ENCODE assay signal across 8 cellular contexts in the genomic region with DNA sequence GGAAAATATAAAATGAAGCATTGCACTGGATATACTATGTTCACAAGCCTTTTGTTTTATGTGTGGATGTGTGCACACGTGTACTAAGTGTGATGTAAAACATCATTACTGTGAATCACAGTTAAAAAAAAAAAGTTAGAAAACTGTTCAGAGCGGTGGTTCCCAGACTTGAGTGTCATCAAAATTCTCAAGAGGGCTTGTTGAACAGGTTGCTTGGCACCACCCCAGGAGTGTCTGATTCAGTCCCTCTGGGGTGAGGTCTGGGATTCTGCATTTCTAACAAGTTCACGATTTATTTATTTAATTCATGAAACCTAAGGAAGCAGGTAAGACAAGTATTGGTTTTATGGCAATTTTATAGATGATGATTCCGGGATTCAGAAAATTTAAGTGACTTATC. TPM values are rescaled to one million over a fixed set of nuclear protein-coding genes. Genes with fewer than 3 reads are reported as not detected.
DNase-seq lines count a peak whose midpoint lies in the region; ATAC-seq, FAIRE-seq and TF ChIP-seq lines count a peak whose summit lies in the region.

No MANE protein-coding gene starts in this region.

- H3K4me1 ChIP-seq in DND-41 (ENCODE audit: insufficient read depth, low read length), result peaks cover 49% of the 10 kb centered on the region
- H3K4me1 ChIP-seq in HUES6 (ENCODE audit: control insufficient read depth, insufficient read depth, low read length), result peaks cover 12% of the 10 kb centered on the region; the same call in 1 of the 2 replicates

- no peaks in the 10 kb centered on the region for H3K27me3 ChIP-seq in DND-41 (ENCODE audit: insufficient read depth, low read length, poor library complexity)
- no peaks in the 10 kb centered on the region for H3K27me3 ChIP-seq in HUES6 (ENCODE audit: control insufficient read depth, insufficient read depth, low read length)

- TF ChIP-seq CTCF in DND-41 (IDR thresholded peaks at IDR 0.05; ENCODE audit: borderline replicate concordance, extremely low read depth, low read length, poor library complexity, severe bottlenecking), result no peak

- no peak for TF ChIP-seq POLR2A in GM12891 (IDR thresholded peaks at IDR 0.05; ENCODE audit: low read depth, low read length)

- H3K36me3 ChIP-seq in DND-41 (ENCODE audit: insufficient read depth, low read length), result peaks cover 54% of the 10 kb centered on the region
- peaks cover 45% of the 10 kb centered on the region for H3K36me3 ChIP-seq in HUES6 (ENCODE audit: control insufficient read depth, insufficient read depth, low read length)

- H3K27ac Mint-ChIP-seq in activated CD4-positive, alpha-beta memory T cell treated with anti-CD3 and anti-CD28 coated beads, Interleukin-2, amount 10 ng/mL, durations not matched to agents 7 days and 5 days, result peak overlapping the region; percentile 55
- peak overlapping the region; percentile 28 for H3K27ac Mint-ChIP-seq in memory B cell

- H3K79me2 ChIP-seq in DND-41 (ENCODE audit: insufficient read depth, low read length), result peaks cover 67% of the 10 kb centered on the region

- H3K36me3 Mint-ChIP-seq in activated CD4-positive, alpha-beta memory T cell treated with anti-CD3 and anti-CD28 coated beads, Interleukin-2, amount 10 ng/mL, durations not matched to agents 7 days and 5 days (ENCODE audit: low read depth), result peaks cover 42% of the 10 kb centered on the region
- peaks cover 3% of the 10 kb centered on the region for H3K36me3 Mint-ChIP-seq in memory B cell

- H3K4me1 Mint-ChIP-seq in activated CD4-positive, alpha-beta memory T cell treated with anti-CD3 and anti-CD28 coated beads, Interleukin-2, amount 10 ng/mL, durations not matched to agents 7 days and 5 days, result peaks cover 45% of the 10 kb centered on the region
- H3K4me1 Mint-ChIP-seq in memory B cell, result peaks cover 7% of the 10 kb centered on the region

- peak overlapping the region; percentile 98 to 99; a peak in 3 of 4 replicates for H3K4me3 ChIP-seq in DND-41 (ENCODE audit: low read depth in 1 of 2, low read length in 2 of 2)
- H3K4me3 ChIP-seq in HUES6 (ENCODE audit: low read depth, low read length), result peak overlapping the region; percentile 97

- H3K27ac ChIP-seq in DND-41 (ENCODE audit: low read length), result peak overlapping the region; percentile 99
- no peak overlapping the region for H3K27ac ChIP-seq in HUES6 (ENCODE audit: low read depth, low read length)

- POLR2A ChIA-PET in activated CD4-positive, alpha-beta memory T cell treated with anti-CD3 and anti-CD28 coated beads, Interleukin-2, amount 10 ng/mL, durations not matched to agents 7 days and 5 days (lab: Charles Lee), result interaction anchor here (0.7 to 5.2 kb wide), 18 partner anchors 10 to 468 kb away, joined by 3 to 103 read pairs (median 14); a partner anchor contains a TSS

- H3K9me3 ChIP-seq in DND-41 (ENCODE audit: insufficient read depth, low read length, severe bottlenecking) (no peaks in the 10 kb centered on the region), HUES6 (ENCODE audit: control insufficient read depth, insufficient read depth, low read depth, low read length) (no peaks in the 10 kb centered on the region)

- ATAC-seq in DND-41 (ENCODE audit: insufficient read depth, low read depth) (no peak), memory B cell (ENCODE audit: low read depth) (no peak)

- CTCF ChIA-PET in activated CD4-positive, alpha-beta memory T cell treated with anti-CD3 and anti-CD28 coated beads, Interleukin-2, amount 10 ng/mL, durations not matched to agents 7 days and 5 days (lab: Charles Lee), result interaction anchor here (2.5 to 4.4 kb wide), 3 partner anchors 10 to 467 kb away, joined by 8 to 31 read pairs (median 29); a partner anchor contains a TSS

- peak overlapping the region; percentile 100 for H3K4me3 Mint-ChIP-seq in activated CD4-positive, alpha-beta memory T cell treated with anti-CD3 and anti-CD28 coated beads, Interleukin-2, amount 10 ng/mL, durations not matched to agents 7 days and 5 days
- H3K4me3 Mint-ChIP-seq in memory B cell, result peak overlapping the region; percentile 48

- no peaks in the 10 kb centered on the region for H3K9me3 Mint-ChIP-seq in activated CD4-positive, alpha-beta memory T cell treated with anti-CD3 and anti-CD28 coated beads, Interleukin-2, amount 10 ng/mL, durations not matched to agents 7 days and 5 days
- H3K9me3 Mint-ChIP-seq in memory B cell, result no peaks in the 10 kb centered on the region

- no peak for FAIRE-seq in GM12891 (lab: Jason Lieb, UNC)

- H3K27me3 Mint-ChIP-seq in activated CD4-positive, alpha-beta memory T cell treated with anti-CD3 and anti-CD28 coated beads, Interleukin-2, amount 10 ng/mL, durations not matched to agents 7 days and 5 days, result no peaks in the 10 kb centered on the region
- no peaks in the 10 kb centered on the region for H3K27me3 Mint-ChIP-seq in memory B cell

- H2AFZ ChIP-seq in DND-41 (ENCODE audit: low read depth, low read length), result no peak overlapping the region

- H3K9ac ChIP-seq in DND-41 (ENCODE audit: low read depth, low read length), result peak overlapping the region; percentile 99
- H3K9ac ChIP-seq in HUES6 (ENCODE audit: low read length), result peak overlapping the region; percentile 96

- peak overlapping the region; percentile 92 for H3K4me2 ChIP-seq in DND-41 (ENCODE audit: insufficient read depth, low read length)

- H4K20me1 ChIP-seq in DND-41 (ENCODE audit: insufficient read depth, low read length), result peaks cover 52% of the 10 kb centered on the region

- DNase-seq in DND-41 (no peak), memory B cell (ENCODE audit: low spot score in 2 of 2) (no peak), SHP77 (lab: John Stamatoyannopoulos, UW) (no peak), GM12891 (ENCODE audit: insufficient read length, low spot score) (no peak)
- DNase-seq in activated CD4-positive, alpha-beta memory T cell treated with anti-CD3 and anti-CD28 coated beads, Interleukin-2, amount 10 ng/mL, durations not matched to agents 7 days and 5 days, result no peak
- no peak for DNase-seq in NK-92 treated with Interleukin-12 subunit alpha and Interleukin-12 subunit beta, amount 100 ng/mL, for 24 hours (lab: John Stamatoyannopoulos, UW)
- DNase-seq in activated CD4-positive, alpha-beta T cell treated with anti-CD3 and anti-CD28 coated beads for 1 hour, result no peak

TF ChIP-seq in GM12891, 5 proteins besides CTCF, POLR2A, EP300 and RAD21:
- no peak for TF ChIP-seq POU2F2 (IDR thresholded peaks at IDR 0.05; ENCODE audit: low read depth, low read length)
- no peak for TF ChIP-seq TAF1 (IDR thresholded peaks at IDR 0.05; ENCODE audit: low read depth, low read length)
- no peak for TF ChIP-seq POLR2AphosphoS5 (IDR thresholded peaks at IDR 0.05; ENCODE audit: low read depth, low read length)
- TF ChIP-seq PAX5 (IDR thresholded peaks at IDR 0.05; ENCODE audit: insufficient read depth, low read length, severe bottlenecking), result no peak
- TF ChIP-seq SPI1 (IDR thresholded peaks at IDR 0.05; ENCODE audit: low read depth, low read length), result no peak

RNA-seq across cellular contexts. Expression of a gene that starts 1.8 kb away (rescaled TPM):
- total RNA-seq in activated CD4-positive, alpha-beta memory T cell treated with anti-CD3 and anti-CD28 coated beads, Interleukin-2, amount 10 ng/mL, durations not matched to agents 7 days and 5 days, result 10 to 100 TPM; 69.6 to 69.7 TPM
- 29.7 TPM for polyA plus RNA-seq in GM12891 (2012; ENCODE audit: low read depth, missing spikeins)
